In the genomic region with DNA sequence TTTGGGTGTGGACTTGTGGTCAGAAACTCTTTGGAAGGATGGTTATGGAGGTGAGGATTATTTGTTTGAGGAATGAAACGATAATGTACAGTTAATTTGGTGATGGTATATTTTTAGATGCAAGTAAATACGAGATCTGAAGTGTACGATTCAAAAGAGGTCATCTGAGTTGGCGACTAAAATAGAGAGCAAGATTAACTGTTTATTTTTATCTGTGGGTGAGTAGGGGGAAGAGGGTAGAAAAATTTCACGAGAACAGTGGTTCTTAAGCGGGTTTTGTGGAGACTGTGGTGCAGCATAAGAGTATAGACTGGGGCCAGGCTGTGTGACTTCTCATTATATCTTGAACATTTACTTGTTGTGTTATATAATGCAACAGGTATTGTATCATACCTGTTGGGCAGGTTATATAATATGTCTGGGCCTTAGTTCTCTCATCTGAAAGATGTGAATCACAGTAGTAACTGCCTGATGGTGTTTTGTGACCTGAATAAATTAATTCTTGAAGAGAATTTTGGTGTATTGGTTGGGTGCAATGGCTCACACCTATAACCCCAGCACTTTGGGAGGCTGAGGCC, we compare ENCODE assay signal across 19 cellular contexts.
DNase-seq lines count a peak whose midpoint lies in the region; ATAC-seq, FAIRE-seq and TF ChIP-seq lines count a peak whose summit lies in the region.
"Had no signal": no experiment of that assay in that cellular context is flagged by ENCODE, and none has a peak within 500 bp of the region (broad histone marks: within the 10 kb centered on the region; RNA-seq: fewer than 3 reads in every experiment).

No MANE protein-coding gene starts in this region.

- peaks cover 37% of the 10 kb centered on the region for H3K36me3 Mint-ChIP-seq in CD8-positive, alpha-beta T cell
- peaks cover 7% of the 10 kb centered on the region for H3K36me3 Mint-ChIP-seq in IgD-negative memory B cell
- peaks cover 68% of the 10 kb centered on the region for H3K36me3 Mint-ChIP-seq in activated naive CD8-positive, alpha-beta T cell treated with anti-CD3 and anti-CD28 coated beads, Interleukin-2, amount 50 U/mL, for 24 hours (ENCODE audit: low read depth)

- ATAC-seq in CD8-positive, alpha-beta T cell = no peak
- ATAC-seq in activated naive CD8-positive, alpha-beta T cell treated with anti-CD3 and anti-CD28 coated beads, Interleukin-2, amount 50 U/mL, for 24 hours = no peak
- ATAC-seq in HG03045 (IDR thresholded peaks at IDR 0.05; ENCODE audit: unreplicated experiment) = no peak
- ATAC-seq: T-cell had no signal

- H3K27me3 Mint-ChIP-seq in CD8-positive, alpha-beta T cell (ENCODE audit: low read depth) = no peaks in the 10 kb centered on the region
- H3K27me3 Mint-ChIP-seq in IgD-negative memory B cell = no peaks in the 10 kb centered on the region
- H3K27me3 Mint-ChIP-seq in activated naive CD8-positive, alpha-beta T cell treated with anti-CD3 and anti-CD28 coated beads, Interleukin-2, amount 50 U/mL, for 24 hours = no peaks in the 10 kb centered on the region
- H3K27me3 Mint-ChIP-seq: T-cell had no signal

- no peaks in the 10 kb centered on the region for H3K27me3 ChIP-seq in CD8-positive, alpha-beta T cell (ENCODE audit: insufficient read depth, low read length)
- H3K27me3 ChIP-seq in keratinocyte (ENCODE audit: control insufficient read depth, extremely low read depth, insufficient read depth, low read length) = no peaks in the 10 kb centered on the region
- H3K27me3 ChIP-seq: cardiac muscle cell, suprapubic skin had no signal

- peaks cover 17% of the 10 kb centered on the region for H3K4me1 ChIP-seq in CD8-positive, alpha-beta T cell (ENCODE audit: insufficient read depth, low read length)
- peaks cover 23% of the 10 kb centered on the region for H3K4me1 ChIP-seq in keratinocyte (ENCODE audit: control insufficient read depth, extremely low read depth, insufficient read depth, low read length)
- H3K4me1 ChIP-seq: HAP-1 had no signal

- TF ChIP-seq CTCF in CD8-positive, alpha-beta T cell (IDR thresholded peaks at IDR 0.05) = no peak
- no peak for TF ChIP-seq CTCF in keratinocyte (optimal IDR thresholded peaks at IDR 0.05 in 1 of 3, IDR thresholded peaks at IDR 0.05 in 1 of 3, conservative IDR thresholded peaks at IDR 0.05 in 1 of 3; ENCODE audit: extremely low read depth in 1 of 3, insufficient read depth in 2 of 3, low read length in 3 of 3)

- dilution Hi-C loops in keratinocyte (cut with MboI; ENCODE audit: extremely low pct_ligation_motif_present, low sequenced_read_pairs) = no loop called here

- no peaks in the 10 kb centered on the region for H3K36me3 ChIP-seq in CD8-positive, alpha-beta T cell (ENCODE audit: insufficient read depth, low read length)
- peaks cover 0 to 1% of the 10 kb centered on the region in 2 experiments for H3K36me3 ChIP-seq in keratinocyte (ENCODE audit: control insufficient read depth in 2 of 2, extremely low read depth in 1 of 2, insufficient read depth in 2 of 2, low read length in 2 of 2)
- H3K36me3 ChIP-seq: cardiac muscle cell, HAP-1, suprapubic skin had no signal

- no peaks in the 10 kb centered on the region for H4K20me1 ChIP-seq in keratinocyte (ENCODE audit: control insufficient read depth, extremely low read depth, insufficient read depth, low read length)

- peak overlapping the region; percentile 25 for H3K9ac ChIP-seq in keratinocyte (ENCODE audit: control insufficient read depth, extremely low read depth, insufficient read depth, low read length)

- H3K4me1 Mint-ChIP-seq in CD8-positive, alpha-beta T cell (ENCODE audit: low read depth) = peaks cover 38% of the 10 kb centered on the region
- peaks cover 18 to 28% (median 26%) of the 10 kb centered on the region in 3 donors for H3K4me1 Mint-ChIP-seq in IgD-negative memory B cell
- H3K4me1 Mint-ChIP-seq in activated naive CD8-positive, alpha-beta T cell treated with anti-CD3 and anti-CD28 coated beads, Interleukin-2, amount 50 U/mL, for 24 hours = peaks cover 63% of the 10 kb centered on the region

- no peak overlapping the region for H3K4me2 ChIP-seq in keratinocyte (ENCODE audit: control insufficient read depth, extremely low read depth, insufficient read depth, low read depth, low read length)

- H3K4me3 Mint-ChIP-seq in CD8-positive, alpha-beta T cell = no peak overlapping the region
- peak overlapping the region in 1 of 4 donors; percentile 44 for H3K4me3 Mint-ChIP-seq in IgD-negative memory B cell
- H3K4me3 Mint-ChIP-seq in activated naive CD8-positive, alpha-beta T cell treated with anti-CD3 and anti-CD28 coated beads, Interleukin-2, amount 50 U/mL, for 24 hours = peak overlapping the region; percentile 42
- H3K4me3 Mint-ChIP-seq: T-cell had no signal

- POLR2A ChIA-PET in CD8-positive, alpha-beta T cell (lab: Charles Lee) = interaction anchor here (1.3 kb wide), 1 partner anchor 15 kb away, joined by 3 read pairs; no protein-coding TSS in a partner anchor

- intact Hi-C loops in CD8-positive, alpha-beta T cell (cut with DNase I, micrococcal nuclease) = no loop called here

- DNase-seq in CD8-positive, alpha-beta T cell = no peak
- DNase-seq in activated naive CD8-positive, alpha-beta T cell treated with anti-CD3 and anti-CD28 coated beads, Interleukin-2, amount 50 U/mL, for 24 hours = no peak
- no peak for DNase-seq in keratinocyte (ENCODE audit: low read depth, low spot score)
- no peak for DNase-seq in stimulated activated CD4-positive, alpha-beta T cell treated with anti-CD3 and anti-CD28 coated beads, Interleukin-1b, Interleukin-23, amount 100 ng/mL, for 48 hours
- DNase-seq in NCI-H1694 (lab: John Stamatoyannopoulos, UW) = no peak
- DNase-seq: MM.1S; NCI-H1694 treated with DMSO at 0.1 percent for 48 hours; SHP77; stimulated activated CD4-positive, alpha-beta T cell treated with anti-CD3 and anti-CD28 coated beads, Interleukin-4, amount 100 ng/mL, for 1 hour; T-cell had no signal

- no peak overlapping the region for H2AFZ ChIP-seq in keratinocyte (ENCODE audit: control insufficient read depth, low read length)

- H3K9me1 ChIP-seq in keratinocyte (ENCODE audit: control insufficient read depth, extremely low read depth, insufficient read depth, low read length) = no peaks in the 10 kb centered on the region

- no peak overlapping the region for H3K4me3 ChIP-seq in CD8-positive, alpha-beta T cell (ENCODE audit: low read depth, low read length)
- no peak overlapping the region for H3K4me3 ChIP-seq in keratinocyte (ENCODE audit: control insufficient read depth in 2 of 3, extremely low read depth in 1 of 3, insufficient read depth in 2 of 3, low read depth in 1 of 3, low read length in 3 of 3)
- H3K4me3 ChIP-seq: cardiac muscle cell, HAP-1, lung, suprapubic skin had no signal

- no peak for FAIRE-seq in keratinocyte (lab: Jason Lieb, UNC)
- FAIRE-seq: D721Med, G401.6 had no signal

- H3K9me3 Mint-ChIP-seq in CD8-positive, alpha-beta T cell = peaks cover 17% of the 10 kb centered on the region
- peaks cover 6 to 8% (median 7%) of the 10 kb centered on the region in 3 donors for H3K9me3 Mint-ChIP-seq in IgD-negative memory B cell
- H3K9me3 Mint-ChIP-seq in activated naive CD8-positive, alpha-beta T cell treated with anti-CD3 and anti-CD28 coated beads, Interleukin-2, amount 50 U/mL, for 24 hours = peaks cover 16% of the 10 kb centered on the region

- peaks cover 44% of the 10 kb centered on the region for H3K79me2 ChIP-seq in keratinocyte (ENCODE audit: control insufficient read depth, insufficient read depth, low read length)

- H3K27ac Mint-ChIP-seq in CD8-positive, alpha-beta T cell = peak overlapping the region; percentile 1
- peak overlapping the region in 2 of 3 donors; percentile 1 to 64 for H3K27ac Mint-ChIP-seq in IgD-negative memory B cell
- H3K27ac Mint-ChIP-seq in activated naive CD8-positive, alpha-beta T cell treated with anti-CD3 and anti-CD28 coated beads, Interleukin-2, amount 50 U/mL, for 24 hours = peak overlapping the region; percentile 86

- CTCF ChIA-PET in CD8-positive, alpha-beta T cell (lab: Charles Lee) = no interaction called here

- H3K9me3 ChIP-seq in CD8-positive, alpha-beta T cell (ENCODE audit: low read length) = peaks cover 9% of the 10 kb centered on the region
- H3K9me3 ChIP-seq in keratinocyte (ENCODE audit: control insufficient read depth, low read depth, low read length) = peaks cover 3% of the 10 kb centered on the region

- no peak overlapping the region for H3K27ac ChIP-seq in CD8-positive, alpha-beta T cell (ENCODE audit: low read depth, low read length)
- H3K27ac ChIP-seq in keratinocyte (ENCODE audit: control insufficient read depth, insufficient read depth, low read length) = peak overlapping the region; percentile 66
- H3K27ac ChIP-seq: cardiac muscle cell, suprapubic skin, VCaP had no signal

Comparison
In these comparisons a context has a peak if more than half of its experiments do, and no peak if none do; other contexts are left out.
1. H3K27ac Mint-ChIP-seq: peak in every context shown above with its lines; median percentile 86 in activated naive CD8-positive, alpha-beta T cell treated with anti-CD3 and anti-CD28 coated beads, Interleukin-2, amount 50 U/mL, for 24 hours; 32 in IgD-negative memory B cell; 1 in CD8-positive, alpha-beta T cell.